15 cellular contexts compared by ENCODE assay signal in genomic region chr7:158702196-158702595, GRCh38. TPM values are rescaled to one million over a fixed set of nuclear protein-coding genes. Genes with fewer than 3 reads are reported as not detected.
DNase-seq lines count a peak whose midpoint lies in the region; ATAC-seq lines count a peak whose summit lies in the region.
"Had no signal": no experiment of that assay in that cellular context is flagged by ENCODE, and none has a peak within 500 bp of the region (broad histone marks: within the 10 kb centered on the region; RNA-seq: fewer than 3 reads in every experiment).

No MANE protein-coding gene starts in this region.

- H3K4me1 ChIP-seq in HUES64 (ENCODE audit: insufficient read depth, low read length) (peaks cover 31% of the 10 kb centered on the region), mesendoderm (ENCODE audit: control insufficient read depth, low read depth, low read length) (peaks cover 7% of the 10 kb centered on the region)

- WGBS in HUES64: 17% methylated on average over 3 of the region's 4 CpGs
- WGBS in mesendoderm (ENCODE audit: extremely low coverage, insufficient coverage, low lambda C conversion rate): no CpG with 5 or more reads among the region's 4 CpGs

- no peak overlapping the region for H2BK120ac ChIP-seq in mesendoderm (ENCODE audit: low read depth, low read length)

- H3K9ac ChIP-seq in HUES64 (ENCODE audit: low read depth, low read length): no peak overlapping the region
- no peak overlapping the region for H3K9ac ChIP-seq in mesendoderm (ENCODE audit: low read length)

- no peak overlapping the region for H3K18ac ChIP-seq in mesendoderm (ENCODE audit: low read length)

- no peak overlapping the region for H3K56ac ChIP-seq in mesendoderm (ENCODE audit: low read length)

- H3K4me1 Mint-ChIP-seq in T-helper 1 cell treated with Interleukin-12 subunit alpha and Interleukin-12 subunit beta and Interleukin-4 antibody, amounts not matched to agents 30 μg/mL and 1 μg/mL, for 36 hours (ENCODE audit: low read depth): peaks cover 54% of the 10 kb centered on the region
- peaks cover 34% of the 10 kb centered on the region for H3K4me1 Mint-ChIP-seq in activated T-helper 17 cell treated with anti-CD3 and anti-CD28 coated beads, Interleukin-2, amount 50 U/mL, for 72 hours

- no peak overlapping the region for H3K4ac ChIP-seq in mesendoderm (ENCODE audit: low read depth, low read length)

- H3K27me3 Mint-ChIP-seq in T-helper 1 cell treated with Interleukin-12 subunit alpha and Interleukin-12 subunit beta and Interleukin-4 antibody, amounts not matched to agents 30 μg/mL and 1 μg/mL, for 36 hours (ENCODE audit: low read depth): no peaks in the 10 kb centered on the region
- H3K27me3 Mint-ChIP-seq in activated T-helper 17 cell treated with anti-CD3 and anti-CD28 coated beads, Interleukin-2, amount 50 U/mL, for 72 hours: no peaks in the 10 kb centered on the region

- H3K36me3 Mint-ChIP-seq in T-helper 1 cell treated with Interleukin-12 subunit alpha and Interleukin-12 subunit beta and Interleukin-4 antibody, amounts not matched to agents 30 μg/mL and 1 μg/mL, for 36 hours (ENCODE audit: low read depth): peaks cover 29% of the 10 kb centered on the region
- H3K36me3 Mint-ChIP-seq in activated T-helper 17 cell treated with anti-CD3 and anti-CD28 coated beads, Interleukin-2, amount 50 U/mL, for 72 hours (ENCODE audit: low read depth): peaks cover 57% of the 10 kb centered on the region

- H3K23ac ChIP-seq in mesendoderm (ENCODE audit: low read length): no peak overlapping the region

- H2AK5ac ChIP-seq in mesendoderm (ENCODE audit: low read length): no peak overlapping the region

- no peak overlapping the region for H4K5ac ChIP-seq in mesendoderm (ENCODE audit: low read length)

- H3K27ac Mint-ChIP-seq in T-helper 1 cell treated with Interleukin-12 subunit alpha and Interleukin-12 subunit beta and Interleukin-4 antibody, amounts not matched to agents 30 μg/mL and 1 μg/mL, for 36 hours: no peak overlapping the region
- H3K27ac Mint-ChIP-seq in activated T-helper 17 cell treated with anti-CD3 and anti-CD28 coated beads, Interleukin-2, amount 50 U/mL, for 72 hours: no peak overlapping the region

- DNase-seq in T-helper 1 cell (no peak), mesendoderm (peak; percentile 16), anterior cingulate cortex (lab: John Stamatoyannopoulos, UW) (no peak), NCI-H1930 (lab: John Stamatoyannopoulos, UW) (no peak)
- DNase-seq in stimulated activated CD4-positive, alpha-beta T cell treated with anti-CD3 and anti-CD28 coated beads, Interleukin-1b, Interleukin-23, amount 100 ng/mL, for 48 hours: no peak
- DNase-seq: Calu3, dermis blood vessel endothelial cell, NCI-H1105, NCI-H510A, SHP77 had no signal

- peaks cover 47% of the 10 kb centered on the region for H3K79me2 ChIP-seq in mesendoderm (ENCODE audit: control insufficient read depth, insufficient read depth, low read length)

- no peak overlapping the region for H2BK15ac ChIP-seq in mesendoderm (replicated peaks; ENCODE audit: low read depth)

- H3K27ac ChIP-seq in HUES64 (ENCODE audit: low read depth, low read length) (peak overlapping the region; percentile 71; the same call in 1 of the 2 replicates), mesendoderm (ENCODE audit: low read depth, low read length) (no peak overlapping the region)
- H3K27ac ChIP-seq: ascending aorta, tibial nerve had no signal

- no peak overlapping the region for H3K4me2 ChIP-seq in mesendoderm (ENCODE audit: low read length)

- peak overlapping the region; percentile 99 for H3K4me3 ChIP-seq in HUES64 (ENCODE audit: low read length)
- H3K4me3 ChIP-seq in mesendoderm (ENCODE audit: low read length): no peak overlapping the region
- H3K4me3 ChIP-seq: ascending aorta, tibial nerve had no signal

- peak overlapping the region; percentile 87 for H3K4me3 Mint-ChIP-seq in T-helper 1 cell treated with Interleukin-12 subunit alpha and Interleukin-12 subunit beta and Interleukin-4 antibody, amounts not matched to agents 30 μg/mL and 1 μg/mL, for 36 hours
- peak overlapping the region; percentile 82 for H3K4me3 Mint-ChIP-seq in activated T-helper 17 cell treated with anti-CD3 and anti-CD28 coated beads, Interleukin-2, amount 50 U/mL, for 72 hours

- H4K8ac ChIP-seq in mesendoderm (ENCODE audit: low read depth, low read length): no peak overlapping the region

- no peak overlapping the region for H2BK5ac ChIP-seq in mesendoderm (ENCODE audit: low read length)

- H3K9me3 ChIP-seq in HUES64 (ENCODE audit: insufficient read depth, low read depth, low read length): no peaks in the 10 kb centered on the region; the same call in 1 of the 2 replicates
- H3K9me3 ChIP-seq: ascending aorta had no signal

- H3K79me1 ChIP-seq in mesendoderm (ENCODE audit: low read length): peaks cover 20% of the 10 kb centered on the region

- peaks cover 48% of the 10 kb centered on the region for H3K36me3 ChIP-seq in HUES64 (ENCODE audit: insufficient read depth, low read length)
- H3K36me3 ChIP-seq in mesendoderm (ENCODE audit: control insufficient read depth, insufficient read depth, low read length): peaks cover 8% of the 10 kb centered on the region
- H3K36me3 ChIP-seq: ascending aorta had no signal

- ATAC-seq in activated T-helper 17 cell treated with anti-CD3 and anti-CD28 coated beads, Interleukin-2, amount 50 U/mL, for 72 hours (replicated peaks): no peak

- H3K9me3 Mint-ChIP-seq in T-helper 1 cell treated with Interleukin-12 subunit alpha and Interleukin-12 subunit beta and Interleukin-4 antibody, amounts not matched to agents 30 μg/mL and 1 μg/mL, for 36 hours: no peaks in the 10 kb centered on the region
- no peaks in the 10 kb centered on the region for H3K9me3 Mint-ChIP-seq in activated T-helper 17 cell treated with anti-CD3 and anti-CD28 coated beads, Interleukin-2, amount 50 U/mL, for 72 hours

- H3K27me3 ChIP-seq in HUES64 (ENCODE audit: insufficient read depth, low read length) (no peaks in the 10 kb centered on the region), mesendoderm (ENCODE audit: insufficient read depth, low read length, poor library complexity) (no peaks in the 10 kb centered on the region)
- H3K27me3 ChIP-seq: ascending aorta, tibial nerve had no signal

RNA-seq across cellular contexts. Expression of gene NCAPG2, which starts 2.4 kb away (rescaled TPM):
- polyA plus RNA-seq in HUES64 (2013, experiment 1 of 2): 52.5 TPM
- polyA plus RNA-seq in HUES64 (2013, experiment 2 of 2): 54.1 TPM
- 100 to 1,000 TPM; 129 to 141 TPM for total RNA-seq in activated T-helper 17 cell treated with anti-CD3 and anti-CD28 coated beads, Interleukin-2, amount 50 U/mL, for 72 hours
- 29.4 TPM for polyA plus RNA-seq in mesendoderm (2013, experiment 1 of 2)
- polyA plus RNA-seq in mesendoderm (2013, experiment 2 of 2): 30.0 TPM
